ENCODE assay signal across 1 cellular context in the genomic region with DNA sequence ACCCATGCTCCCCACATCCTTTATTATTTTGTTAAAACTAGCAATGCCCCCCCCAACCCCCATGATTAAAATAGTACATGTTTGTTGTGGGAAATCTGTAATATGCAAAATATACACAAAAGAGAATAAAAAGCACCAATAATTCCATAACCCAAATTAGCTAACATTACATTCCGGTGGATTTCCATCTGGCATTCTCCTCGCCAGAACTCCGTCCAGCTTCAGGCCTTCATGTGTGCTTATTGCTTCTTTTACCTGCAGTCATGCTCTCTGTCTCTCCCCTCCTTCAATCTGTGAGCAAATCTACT.
TF ChIP-seq lines count a peak whose summit lies in the region.

No MANE protein-coding gene starts in this region.

TF ChIP-seq in endothelial cell of umbilical vein, 7 proteins besides CTCF, POLR2A, EP300 and RAD21:
- no peak for TF ChIP-seq JUN (IDR thresholded peaks at IDR 0.05; ENCODE audit: borderline replicate concordance, insufficient read depth, insufficient read length, low read depth)
